ENCODE assay signal across 15 cellular contexts in genomic region chr11:75262961-75263852, GRCh38. TPM values are rescaled to one million over a fixed set of nuclear protein-coding genes. Genes with fewer than 3 reads are reported as not detected.
DNase-seq lines count a peak whose midpoint lies in the region; ATAC-seq, FAIRE-seq and TF ChIP-seq lines count a peak whose summit lies in the region.
"Had no signal": no experiment of that assay in that cellular context is flagged by ENCODE, and none has a peak within 500 bp of the region (broad histone marks: within the 10 kb centered on the region; RNA-seq: fewer than 3 reads in every experiment).

No MANE protein-coding gene starts in this region.

- H3K4me3 Mint-ChIP-seq in activated naive CD4-positive, alpha-beta T cell treated with anti-CD3 and anti-CD28 coated beads for 36 hours = no peak overlapping the region
- H3K4me3 Mint-ChIP-seq in activated naive CD8-positive, alpha-beta T cell treated with anti-CD3 and anti-CD28 coated beads for 36 hours = no peak overlapping the region
- H3K4me3 Mint-ChIP-seq in stimulated activated memory B cell treated with anti-CD40 and anti-IgM and Interleukin-4, amounts not matched to agents 10 μg/mL and 1 μg/mL and 100 μg/mL, for 72 hours = no peak overlapping the region
- H3K4me3 Mint-ChIP-seq: brain, HFFc6 had no signal

- peak; percentile 3 for DNase-seq in activated naive CD4-positive, alpha-beta T cell treated with anti-CD3 and anti-CD28 coated beads for 36 hours
- DNase-seq in activated naive CD4-positive, alpha-beta T cell (lab: John Stamatoyannopoulos, UW) = no peak
- no peak for DNase-seq in activated naive CD8-positive, alpha-beta T cell treated with anti-CD3 and anti-CD28 coated beads for 36 hours
- DNase-seq in HepG2 (ENCODE audit: low spot score) (no peak), NCI-H748 (lab: John Stamatoyannopoulos, UW; ENCODE audit: unreplicated experiment) (no peak), NCI-H1694 (lab: John Stamatoyannopoulos, UW) (no peak)
- DNase-seq: ACHN, HFFc6, kidney glomerular epithelial cell, NCI-H1092, NCI-H226 had no signal

- ATAC-seq in HepG2 (peak; percentile 13), HG02763 (IDR thresholded peaks at IDR 0.05; ENCODE audit: unreplicated experiment) (no peak)
- ATAC-seq in stimulated activated memory B cell treated with anti-CD40 and anti-IgM and Interleukin-4, amounts not matched to agents 10 μg/mL and 1 μg/mL and 100 μg/mL, for 72 hours = no peak

- BruUV-seq in HepG2 (replicated peaks; lab: Mats Ljungman, UMichigan) = no TSS peak

- no peak overlapping the region for H3K9ac ChIP-seq in HepG2 (ENCODE audit: insufficient read depth, low read depth, low read length)

- POLR2A ChIA-PET in HepG2 (lab: Yijun Ruan, JAX) = no interaction called here

- H3K4me3 ChIP-seq in HepG2 (replicated peaks in 1 of 3; ENCODE audit: insufficient read depth in 1 of 3, low read depth in 2 of 3, low read length in 3 of 3) = no peak overlapping the region

- H4K20me1 ChIP-seq in HepG2 (ENCODE audit: insufficient read depth, low read length) = no peaks in the 10 kb centered on the region

- no peaks in the 10 kb centered on the region for H3K9me3 Mint-ChIP-seq in activated naive CD4-positive, alpha-beta T cell treated with anti-CD3 and anti-CD28 coated beads for 36 hours
- no peaks in the 10 kb centered on the region for H3K9me3 Mint-ChIP-seq in activated naive CD8-positive, alpha-beta T cell treated with anti-CD3 and anti-CD28 coated beads for 36 hours
- H3K9me3 Mint-ChIP-seq in stimulated activated memory B cell treated with anti-CD40 and anti-IgM and Interleukin-4, amounts not matched to agents 10 μg/mL and 1 μg/mL and 100 μg/mL, for 72 hours = no peaks in the 10 kb centered on the region
- H3K9me3 Mint-ChIP-seq: brain, HFFc6 had no signal

- peaks cover 0 to 5% of the 10 kb centered on the region in 2 experiments; a peak in 1 of 5 replicates for H3K27me3 ChIP-seq in HepG2 (ENCODE audit: control insufficient read depth in 1 of 2, insufficient read depth in 2 of 2, low read length in 2 of 2)

- H3K36me3 ChIP-seq in HepG2 (replicated peaks in 1 of 2; ENCODE audit: control insufficient read depth in 1 of 2, insufficient read depth in 2 of 2, low read length in 2 of 2) = 0 out of 5 replicates have a peak, but pooled peaks cover 0 to 3% of the 10 kb centered on the region in 2 experiments

- TF ChIP-seq POLR2A in HepG2 (IDR thresholded peaks at IDR 0.05; ENCODE audit: insufficient read depth in 1 of 2, low read depth in 2 of 2, low read length in 2 of 2) = 0 out of 4 replicates have a peak, but pooled peaks of 1 of the 2 experiments have one; percentile 9

- intact Hi-C loops in activated naive CD4-positive, alpha-beta T cell treated with anti-CD3 and anti-CD28 coated beads for 36 hours (cut with micrococcal nuclease) = no loop called here
- intact Hi-C loops in HepG2 (cut with micrococcal nuclease; ENCODE audit: unreplicated experiment) = no loop called here

- no peaks in the 10 kb centered on the region for H3K9me3 ChIP-seq in HepG2 (ENCODE audit: low read length)

- peaks cover 26% of the 10 kb centered on the region for H3K4me1 ChIP-seq in HepG2 (ENCODE audit: insufficient read depth, low read length)

- H3K27me3 Mint-ChIP-seq in activated naive CD4-positive, alpha-beta T cell treated with anti-CD3 and anti-CD28 coated beads for 36 hours (ENCODE audit: low read depth) = no peaks in the 10 kb centered on the region
- H3K27me3 Mint-ChIP-seq in activated naive CD8-positive, alpha-beta T cell treated with anti-CD3 and anti-CD28 coated beads for 36 hours = no peaks in the 10 kb centered on the region
- peaks cover 3% of the 10 kb centered on the region for H3K27me3 Mint-ChIP-seq in stimulated activated memory B cell treated with anti-CD40 and anti-IgM and Interleukin-4, amounts not matched to agents 10 μg/mL and 1 μg/mL and 100 μg/mL, for 72 hours
- H3K27me3 Mint-ChIP-seq: brain had no signal

- no peak for TF ChIP-seq RAD21 in HepG2 (CRISPR knock-in tag; IDR thresholded peaks at IDR 0.05)

- peaks cover 4% of the 10 kb centered on the region for H3K36me3 Mint-ChIP-seq in activated naive CD4-positive, alpha-beta T cell treated with anti-CD3 and anti-CD28 coated beads for 36 hours (ENCODE audit: low read depth)
- peaks cover 2% of the 10 kb centered on the region for H3K36me3 Mint-ChIP-seq in activated naive CD8-positive, alpha-beta T cell treated with anti-CD3 and anti-CD28 coated beads for 36 hours
- H3K36me3 Mint-ChIP-seq in stimulated activated memory B cell treated with anti-CD40 and anti-IgM and Interleukin-4, amounts not matched to agents 10 μg/mL and 1 μg/mL and 100 μg/mL, for 72 hours = no peaks in the 10 kb centered on the region
- H3K36me3 Mint-ChIP-seq: brain had no signal

- H3K27ac ChIP-seq in HepG2 (ENCODE audit: extremely low read length, insufficient read depth, low read length) = no peak overlapping the region

- WGBS in HepG2 (ENCODE audit: low lambda C conversion rate) = 58% methylated on average over 4 of the region's 17 CpGs

- no peaks in the 10 kb centered on the region for H3K79me2 ChIP-seq in HepG2 (ENCODE audit: insufficient read depth, low read length)

- no peak overlapping the region for H2AFZ ChIP-seq in HepG2 (ENCODE audit: low read length)

- FAIRE-seq in HepG2 (lab: Jason Lieb, UNC) = no peak
- FAIRE-seq: endometrium had no signal

- CTCF ChIA-PET in activated naive CD4-positive, alpha-beta T cell treated with anti-CD3 and anti-CD28 coated beads for 36 hours (lab: Charles Lee) = interaction anchor here (0.6 to 2.3 kb wide), 6 partner anchors 15 to 284 kb away, joined by 3 to 11 read pairs (median 4); no protein-coding TSS in a partner anchor
- CTCF ChIA-PET in HepG2 (lab: Yijun Ruan, JAX; ENCODE audit: low intra/inter-chr PET ratio, low total read pairs) = no interaction called here

- peaks cover 46% of the 10 kb centered on the region for H3K4me1 Mint-ChIP-seq in activated naive CD4-positive, alpha-beta T cell treated with anti-CD3 and anti-CD28 coated beads for 36 hours (ENCODE audit: low read depth)
- peaks cover 38% of the 10 kb centered on the region for H3K4me1 Mint-ChIP-seq in activated naive CD8-positive, alpha-beta T cell treated with anti-CD3 and anti-CD28 coated beads for 36 hours
- H3K4me1 Mint-ChIP-seq in stimulated activated memory B cell treated with anti-CD40 and anti-IgM and Interleukin-4, amounts not matched to agents 10 μg/mL and 1 μg/mL and 100 μg/mL, for 72 hours = peaks cover 47% of the 10 kb centered on the region
- H3K4me1 Mint-ChIP-seq: brain had no signal

- H3K27ac Mint-ChIP-seq in activated naive CD4-positive, alpha-beta T cell treated with anti-CD3 and anti-CD28 coated beads for 36 hours = no peak overlapping the region
- peak overlapping the region; percentile 32 for H3K27ac Mint-ChIP-seq in activated naive CD8-positive, alpha-beta T cell treated with anti-CD3 and anti-CD28 coated beads for 36 hours
- H3K27ac Mint-ChIP-seq in stimulated activated memory B cell treated with anti-CD40 and anti-IgM and Interleukin-4, amounts not matched to agents 10 μg/mL and 1 μg/mL and 100 μg/mL, for 72 hours = peak overlapping the region; percentile 67
- H3K27ac Mint-ChIP-seq: HFFc6 had no signal

- no peak for TF ChIP-seq CTCF in HepG2 (CRISPR knock-in tag; IDR thresholded peaks at IDR 0.05)

- no peak overlapping the region for H3K4me2 ChIP-seq in HepG2 (ENCODE audit: low read depth, low read length)

- TF ChIP-seq EP300 in HepG2 (IDR thresholded peaks at IDR 0.05; ENCODE audit: low read depth in 2 of 2, low read length in 2 of 2) = no peak
- no peak for TF ChIP-seq EP300 in HepG2 (CRISPR knock-in tag; IDR thresholded peaks at IDR 0.05; ENCODE audit: borderline replicate concordance)

- in situ Hi-C loops in HepG2 (cut with HindIII; ENCODE audit: extremely low pct_ligation_motif_present, low pct_unique_long_range_greater_than_20kb) = no loop called here

RNA-seq across cellular contexts. Expression of gene TPBGL, which starts 22.6 kb away (rescaled TPM):
- not detected for total RNA-seq in activated naive CD4-positive, alpha-beta T cell treated with anti-CD3 and anti-CD28 coated beads for 36 hours
- total RNA-seq in activated naive CD8-positive, alpha-beta T cell treated with anti-CD3 and anti-CD28 coated beads for 36 hours = under 1 TPM; 0.20 to 0.45 TPM
- not detected in 2 replicates for total RNA-seq in HepG2 (2016; rRNA removed; fragmentation: Illumina TruSeq; extraction: Trizol)
- not detected in 2 replicates for total RNA-seq in HepG2 (2016; cell fraction: cytosol; rRNA removed; fragmentation: Illumina TruSeq; extraction: Trizol; ENCODE audit: low read depth)
- total RNA-seq in HepG2 (2016; cell fraction: insoluble cytoplasmic fraction; rRNA removed; fragmentation: Illumina TruSeq; extraction: Trizol) = not detected in 2 replicates
- not detected in 2 replicates for total RNA-seq in HepG2 (2016; cell fraction: membrane; rRNA removed; fragmentation: Illumina TruSeq; extraction: Trizol)
- total RNA-seq in HepG2 (2016; cell fraction: nucleus; rRNA removed; fragmentation: Illumina TruSeq; extraction: Trizol) = not detected in 2 replicates
- polyA plus RNA-seq in HepG2 (2011; rRNA removed) = not detected in 2 replicates
- polyA plus RNA-seq in HepG2 (2011; cell fraction: cytosol; rRNA removed) = not detected in 2 replicates
- polyA plus RNA-seq in HepG2 (2011; cell fraction: nucleus; rRNA removed) = 0.05 TPM in 1 of 2 replicates, not detected in the other
- polyA plus RNA-seq in HepG2 (2012) = not detected in 2 replicates
- polyA plus RNA-seq in HepG2 (2016; cell fraction: cytosol; fragmentation: Illumina TruSeq; extraction: Trizol; ENCODE audit: low read depth) = not detected in 2 replicates
- polyA plus RNA-seq in HepG2 (2016; cell fraction: insoluble cytoplasmic fraction; fragmentation: Illumina TruSeq; extraction: Trizol; ENCODE audit: low read depth) = not detected in 2 replicates
- polyA plus RNA-seq in HepG2 (2016; cell fraction: membrane; fragmentation: Illumina TruSeq; extraction: Trizol; ENCODE audit: low read depth) = 0.07 and 0.18 TPM in 2 replicates
- polyA plus RNA-seq in HepG2 (2016; cell fraction: nucleus; fragmentation: Illumina TruSeq; extraction: Trizol; ENCODE audit: insufficient read depth, low read depth) = not detected in 2 replicates
- not detected in 2 replicates for polyA minus RNA-seq in HepG2 (2011; rRNA and poly(A)+ RNA removed; ENCODE audit: low replicate concordance)
- not detected in 2 replicates for polyA minus RNA-seq in HepG2 (2011; cell fraction: cytosol; rRNA and poly(A)+ RNA removed)
- polyA minus RNA-seq in HepG2 (2011; cell fraction: nucleus; rRNA and poly(A)+ RNA removed) = 0.12 TPM in 1 of 2 replicates, not detected in the other
- total RNA-seq: HFFc6 had no signal
